ENCODE assay signal across 19 cellular contexts in the genomic region with DNA sequence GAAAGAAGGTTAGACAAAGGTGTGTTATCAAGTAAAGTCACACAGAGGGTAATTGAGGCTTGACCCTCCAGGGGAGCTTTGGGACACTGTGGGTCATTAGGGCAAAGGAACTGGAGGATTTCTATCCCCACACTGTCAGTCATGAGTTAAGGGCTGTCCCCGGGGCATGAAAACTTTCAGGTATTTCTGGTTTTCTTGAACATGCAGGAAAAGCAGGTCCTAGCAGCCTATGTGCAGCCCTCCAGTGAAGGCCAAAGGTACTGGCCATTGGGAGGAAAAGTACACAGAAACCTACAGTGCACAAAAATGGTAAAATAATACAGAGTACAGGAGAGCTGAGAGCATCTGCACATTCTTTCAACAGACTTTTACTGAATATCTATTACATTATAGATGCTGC. TPM values are rescaled to one million over a fixed set of nuclear protein-coding genes. Genes with fewer than 3 reads are reported as not detected.
DNase-seq lines count a peak whose midpoint lies in the region; ATAC-seq and TF ChIP-seq lines count a peak whose summit lies in the region.
"Had no signal": no experiment of that assay in that cellular context is flagged by ENCODE, and none has a peak within 500 bp of the region (broad histone marks: within the 10 kb centered on the region; RNA-seq: fewer than 3 reads in every experiment).

No MANE protein-coding gene starts in this region.

- CTCF ChIA-PET in Calu3 (lab: Charles Lee), result interaction anchor here (0.6 kb wide), 1 partner anchor 155 kb away, joined by 3 read pairs; no protein-coding TSS in a partner anchor
- CTCF ChIA-PET in RWPE1 (lab: Yijun Ruan, JAX), result interaction anchor here (0.6 kb wide), 1 partner anchor 45 kb away, joined by 4 read pairs; a partner anchor contains a TSS

- H4K12ac ChIP-seq in trophoblast cell (ENCODE audit: low read depth, low read length), result no peak overlapping the region

- no peak overlapping the region for H4K91ac ChIP-seq in trophoblast cell (ENCODE audit: low read depth, low read length)

- intact Hi-C loops in Calu3 (cut with micrococcal nuclease; ENCODE audit: unreplicated experiment), result loop anchor here (5.0 kb wide), 1 partner anchor 175 kb away; no protein-coding TSS in a partner anchor

- H3K36me3 ChIP-seq in trophoblast cell (ENCODE audit: control insufficient read depth in 1 of 2, insufficient read depth in 2 of 2, low read length in 2 of 2), result no peaks in the 10 kb centered on the region
- H3K36me3 ChIP-seq: MG63 had no signal

- POLR2A ChIA-PET in RWPE1 (lab: Yijun Ruan, JAX; ENCODE audit: low non-redundant PET), result no interaction called here

- no peak overlapping the region for H3K4me2 ChIP-seq in trophoblast cell (ENCODE audit: low read length)

- no peak overlapping the region for H2BK5ac ChIP-seq in trophoblast cell (ENCODE audit: low read depth, low read length, poor library complexity)

- no peak overlapping the region for H2BK12ac ChIP-seq in trophoblast cell (ENCODE audit: low read length)

- H3K23ac ChIP-seq in trophoblast cell (ENCODE audit: low read length), result no peak overlapping the region

- H3K9me3 Mint-ChIP-seq in Calu3 (ENCODE audit: low read depth, unreplicated experiment) (no peaks in the 10 kb centered on the region), glutamatergic neuron (ENCODE audit: unreplicated experiment) (peaks cover 2% of the 10 kb centered on the region)
- H3K9me3 Mint-ChIP-seq: HFFc6 had no signal

- H2AFZ ChIP-seq in trophoblast cell (ENCODE audit: insufficient read depth, low read length, poor library complexity), result no peak overlapping the region

- no peak overlapping the region for H3K4me3 ChIP-seq in trophoblast cell (ENCODE audit: low read depth, low read length)
- H3K4me3 ChIP-seq in coronary artery, result no peak overlapping the region
- H3K4me3 ChIP-seq: MG63 had no signal

- H3K79me2 ChIP-seq in trophoblast cell (ENCODE audit: control insufficient read depth, insufficient read depth, low read length, poor library complexity), result no peaks in the 10 kb centered on the region

- peaks cover 4 to 9% of the 10 kb centered on the region in 2 experiments for H3K4me1 ChIP-seq in trophoblast cell (ENCODE audit: control insufficient read depth in 1 of 2, insufficient read depth in 2 of 2, low read length in 2 of 2)

- no peak overlapping the region for H3K4ac ChIP-seq in trophoblast cell (ENCODE audit: low read depth, low read length)

- H3K4me1 Mint-ChIP-seq in Calu3 (ENCODE audit: low read depth, unreplicated experiment), result peaks cover 19% of the 10 kb centered on the region
- H3K4me1 Mint-ChIP-seq in glutamatergic neuron (ENCODE audit: low read depth, unreplicated experiment), result no peaks in the 10 kb centered on the region
- H3K4me1 Mint-ChIP-seq: CD4-positive, CD25-positive, alpha-beta regulatory T cell had no signal

- DNase-seq in Calu3 (peak; percentile 48), RWPE1 (ENCODE audit: low spot score) (peak; percentile 38), trophoblast cell (peak; percentile 88 to 95), coronary artery (ENCODE audit: low spot score) (no peak), inferior parietal cortex (ENCODE audit: extremely low spot score) (no peak), glutamatergic neuron (no peak)
- DNase-seq: AML-193; CD4-positive, CD25-positive, alpha-beta regulatory T cell; HFFc6; KG1; MG63; NCI-H1092 treated with DMSO at 0.1 percent for 48 hours; NCI-H187; NCI-H446; NCI-H748 treated with DMSO at 0.1 percent for 48 hours; SHP77 had no signal

- no peak overlapping the region for H3K18ac ChIP-seq in trophoblast cell (ENCODE audit: low read length)

- H3K4me3 Mint-ChIP-seq in Calu3 (ENCODE audit: low read depth, unreplicated experiment), result no peak overlapping the region
- no peak overlapping the region for H3K4me3 Mint-ChIP-seq in glutamatergic neuron (ENCODE audit: unreplicated experiment)
- H3K4me3 Mint-ChIP-seq: CD4-positive, CD25-positive, alpha-beta regulatory T cell; HFFc6 had no signal

- H3K14ac ChIP-seq in trophoblast cell (ENCODE audit: low read length), result no peak overlapping the region

- no peak overlapping the region for H3K27ac Mint-ChIP-seq in Calu3 (ENCODE audit: unreplicated experiment)
- H3K27ac Mint-ChIP-seq in glutamatergic neuron (ENCODE audit: unreplicated experiment), result no peak overlapping the region
- H3K27ac Mint-ChIP-seq: CD4-positive, CD25-positive, alpha-beta regulatory T cell; HFFc6 had no signal

- H3K79me1 ChIP-seq in trophoblast cell (ENCODE audit: low read length), result no peaks in the 10 kb centered on the region

- peak; percentile 79 for ATAC-seq in esophagus mucosa
- ATAC-seq: Panc1 had no signal

- H3K9ac ChIP-seq in trophoblast cell (ENCODE audit: low read length), result no peak overlapping the region

- H3K27ac ChIP-seq in RWPE1 (peak overlapping the region; percentile 79), trophoblast cell (ENCODE audit: low read depth, low read length) (no peak overlapping the region), coronary artery (no peak overlapping the region)

- H3K9me3 ChIP-seq in trophoblast cell (ENCODE audit: insufficient read depth, low read depth, low read length), result no peaks in the 10 kb centered on the region
- H3K9me3 ChIP-seq: MG63 had no signal

- H2AK5ac ChIP-seq in trophoblast cell (ENCODE audit: low read length), result no peak overlapping the region

- TF ChIP-seq CTCF in Calu3 (IDR thresholded peaks at IDR 0.05; ENCODE audit: unreplicated experiment) (no peak), RWPE1 (conservative IDR thresholded peaks at IDR 0.05; ENCODE audit: low read depth) (no peak), coronary artery (IDR thresholded peaks at IDR 0.05) (no peak), glutamatergic neuron (IDR thresholded peaks at IDR 0.05; ENCODE audit: partially characterized antibody, unreplicated experiment) (no peak)

- peaks cover 34% of the 10 kb centered on the region for H3K27me3 Mint-ChIP-seq in Calu3 (ENCODE audit: unreplicated experiment)
- H3K27me3 Mint-ChIP-seq in glutamatergic neuron (ENCODE audit: unreplicated experiment), result peaks cover 2% of the 10 kb centered on the region

- whole genome bisulfite sequencing in trophoblast cell (ENCODE audit: extremely low coverage, insufficient coverage, insufficient read length), result no CpG with 5 or more reads among the region's 1 CpG

- BruUV-seq in Calu3 (replicated peaks; lab: Mats Ljungman, UMichigan), result no TSS peak

- no peaks in the 10 kb centered on the region for H3K27me3 ChIP-seq in trophoblast cell (ENCODE audit: insufficient read depth, low read length)
- H3K27me3 ChIP-seq: MG63 had no signal

- H4K8ac ChIP-seq in trophoblast cell (ENCODE audit: low read depth, low read length), result no peak overlapping the region

- H2BK120ac ChIP-seq in trophoblast cell (ENCODE audit: insufficient read depth, low read length, poor library complexity), result no peak overlapping the region

- no peaks in the 10 kb centered on the region for H3K36me3 Mint-ChIP-seq in Calu3 (ENCODE audit: insufficient read depth, unreplicated experiment)
- H3K36me3 Mint-ChIP-seq in glutamatergic neuron (ENCODE audit: unreplicated experiment), result no peaks in the 10 kb centered on the region
- H3K36me3 Mint-ChIP-seq: CD4-positive, CD25-positive, alpha-beta regulatory T cell had no signal

RNA-seq across cellular contexts. Expression of a gene that starts 44.4 kb away (rescaled TPM):
- not detected in 2 replicates for total RNA-seq in Calu3 (2022)
- 68.1 TPM for total RNA-seq in esophagus mucosa
- not detected in 2 replicates for polyA plus RNA-seq in trophoblast cell (2013)
- total RNA-seq in glutamatergic neuron (ENCODE audit: unreplicated experiment), result 0.34 TPM
- total RNA-seq: CD4-positive, CD25-positive, alpha-beta regulatory T cell; H4; HFFc6 had no signal
- polyA plus RNA-seq: CD4-positive, CD25-positive, alpha-beta regulatory T cell had no signal

Comparison
In these comparisons a context has a peak if more than half of its experiments do, and no peak if none do; other contexts are left out.
1. DNase-seq: peak in Calu3 (single experiment), RWPE1 (single experiment) and trophoblast cell (2 of 2); none in coronary artery (single experiment), inferior parietal cortex (single experiment) and glutamatergic neuron (single experiment).
2. RNA of a gene that starts 44.4 kb away (total RNA-seq): 68.1 TPM in esophagus mucosa (single experiment); 0.34 TPM in glutamatergic neuron (single experiment) and not detected in Calu3; every median in the first group is over 10 times any median in the second.